Comparison of ENCODE assay signal across 10 cellular contexts in genomic region chr5:96175090-96175489, GRCh38.
DNase-seq lines count a peak whose midpoint lies in the region; ATAC-seq and TF ChIP-seq lines count a peak whose summit lies in the region.
"Had no signal": no experiment of that assay in that cellular context is flagged by ENCODE, and none has a peak within 500 bp of the region (broad histone marks: within the 10 kb centered on the region; RNA-seq: fewer than 3 reads in every experiment).

No MANE protein-coding gene starts in this region.

- H3K27ac Mint-ChIP-seq in T-helper 17 cell: no peak overlapping the region
- H3K27ac Mint-ChIP-seq: activated naive CD4-positive, alpha-beta T cell treated with anti-CD3 and anti-CD28 coated beads for 36 hours had no signal

- H3K9me3 ChIP-seq in T-helper 17 cell (ENCODE audit: control insufficient read depth, low read length, poor library complexity, severe bottlenecking): no peaks in the 10 kb centered on the region
- H3K9me3 ChIP-seq: SJCRH30 had no signal

- peak; percentile 65 for TF ChIP-seq CTCF in VCaP (conservative IDR thresholded peaks at IDR 0.05)

- no peaks in the 10 kb centered on the region for H3K4me1 Mint-ChIP-seq in T-helper 17 cell

- H3K27me3 Mint-ChIP-seq in T-helper 17 cell: peaks cover 10% of the 10 kb centered on the region

- ATAC-seq in HG03442 (IDR thresholded peaks at IDR 0.05; ENCODE audit: unreplicated experiment): peak; percentile 39
- ATAC-seq in T-helper 17 cell: no peak
- ATAC-seq in HG02759 (IDR thresholded peaks at IDR 0.05; ENCODE audit: unreplicated experiment): no peak

- intact Hi-C loops in posterior vena cava (cut with DNase I): no loop called here

- peak overlapping the region; percentile 55; the same call in 1 of the 2 replicates for H3K27ac ChIP-seq in VCaP
- H3K27ac ChIP-seq: SJCRH30 had no signal

- no peaks in the 10 kb centered on the region for H3K36me3 Mint-ChIP-seq in T-helper 17 cell (ENCODE audit: low read depth)

- no peak overlapping the region for H3K4me3 Mint-ChIP-seq in T-helper 17 cell
- H3K4me3 Mint-ChIP-seq: activated naive CD4-positive, alpha-beta T cell treated with anti-CD3 and anti-CD28 coated beads for 36 hours had no signal

- DNase-seq in EL (peak; percentile 27), lung microvascular endothelial cell (ENCODE audit: low read depth in 2 of 2) (peak; percentile 10 to 27), T-helper 17 cell (no peak), anterior cingulate cortex (lab: John Stamatoyannopoulos, UW) (no peak), posterior vena cava (ENCODE audit: low spot score) (no peak)
- DNase-seq: activated naive CD4-positive, alpha-beta T cell treated with anti-CD3 and anti-CD28 coated beads for 36 hours had no signal

Comparison
In these comparisons a context has a peak if more than half of its experiments do, and no peak if none do; other contexts are left out.
1. DNase-seq: peak in EL (single experiment) and lung microvascular endothelial cell (2 of 2); none in T-helper 17 cell (0 of 3), anterior cingulate cortex (0 of 58) and posterior vena cava (single experiment).